Comparison of ENCODE assay signal across 22 cellular contexts in the genomic region with DNA sequence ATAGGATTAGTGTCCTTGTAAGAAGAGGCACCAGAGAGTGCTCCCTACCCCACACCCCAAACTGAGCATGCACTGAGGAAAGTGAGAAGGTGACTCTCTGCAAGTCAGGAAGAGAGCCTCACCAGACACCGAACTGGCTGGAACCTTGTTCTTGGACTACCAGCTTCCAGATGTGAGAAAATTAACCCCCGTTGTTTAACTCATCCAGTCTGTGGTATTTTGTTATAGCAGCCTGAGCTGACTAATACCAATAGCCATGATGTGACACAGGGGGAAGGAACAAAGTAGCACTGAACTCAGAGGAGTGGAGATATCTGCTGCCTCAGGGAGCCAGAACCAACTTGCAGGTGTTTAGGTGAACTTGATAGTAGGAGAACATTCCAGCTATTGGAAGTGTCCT.
DNase-seq lines count a peak whose midpoint lies in the region; ATAC-seq, FAIRE-seq and TF ChIP-seq lines count a peak whose summit lies in the region.
"Had no signal": no experiment of that assay in that cellular context is flagged by ENCODE, and none has a peak within 500 bp of the region (broad histone marks: within the 10 kb centered on the region; RNA-seq: fewer than 3 reads in every experiment).

No MANE protein-coding gene starts in this region.

- H2AFZ ChIP-seq in HepG2 (ENCODE audit: low read length): no peak overlapping the region

- H3K9me3 ChIP-seq in HepG2 (ENCODE audit: low read length) (no peaks in the 10 kb centered on the region), right lobe of liver (no peaks in the 10 kb centered on the region), BE2C (no peaks in the 10 kb centered on the region)
- H3K9me3 ChIP-seq: A549, BLaER1, Caco-2 had no signal

- TF ChIP-seq POLR2A in HepG2 (IDR thresholded peaks at IDR 0.05; ENCODE audit: insufficient read depth in 1 of 2, low read depth in 2 of 2, low read length in 2 of 2) (no peak), right lobe of liver (IDR thresholded peaks at IDR 0.05) (no peak)

- no peak overlapping the region for H3K27ac Mint-ChIP-seq in osteocyte (ENCODE audit: unreplicated experiment)
- peak overlapping the region; percentile 16 for H3K27ac Mint-ChIP-seq in stimulated activated effector memory CD8-positive, alpha-beta T cell treated with anti-CD3 and anti-CD28 coated beads, Interleukin-12 subunit alpha, Interleukin-12 subunit beta, amount 100 ng/mL, for 72 hours
- H3K27ac Mint-ChIP-seq in activated T-helper 17 cell treated with anti-CD3 and anti-CD28 coated beads, Interleukin-2, amount 50 U/mL, for 72 hours: no peak overlapping the region
- H3K27ac Mint-ChIP-seq: B cell; CD4-positive, alpha-beta T cell; CD8-positive, alpha-beta T cell had no signal

- H3K27me3 ChIP-seq in HepG2 (ENCODE audit: control insufficient read depth in 1 of 2, insufficient read depth in 2 of 2, low read length in 2 of 2) (no peaks in the 10 kb centered on the region), right lobe of liver (no peaks in the 10 kb centered on the region), BE2C (no peaks in the 10 kb centered on the region)
- H3K27me3 ChIP-seq: BLaER1 had no signal

- H3K4me1 Mint-ChIP-seq in osteocyte (ENCODE audit: unreplicated experiment): peaks cover under 1% of the 10 kb centered on the region
- no peaks in the 10 kb centered on the region for H3K4me1 Mint-ChIP-seq in stimulated activated effector memory CD8-positive, alpha-beta T cell treated with anti-CD3 and anti-CD28 coated beads, Interleukin-12 subunit alpha, Interleukin-12 subunit beta, amount 100 ng/mL, for 72 hours
- H3K4me1 Mint-ChIP-seq in activated T-helper 17 cell treated with anti-CD3 and anti-CD28 coated beads, Interleukin-2, amount 50 U/mL, for 72 hours: no peaks in the 10 kb centered on the region

- H3K4me2 ChIP-seq in HepG2 (ENCODE audit: low read depth, low read length): no peak overlapping the region
- H3K4me2 ChIP-seq: A549, BLaER1 had no signal

- no peak for ATAC-seq in HepG2
- ATAC-seq in right lobe of liver: no peak
- ATAC-seq in stimulated activated effector memory CD8-positive, alpha-beta T cell treated with anti-CD3 and anti-CD28 coated beads, Interleukin-12 subunit alpha, Interleukin-12 subunit beta, amount 100 ng/mL, for 72 hours: no peak
- ATAC-seq in activated T-helper 17 cell treated with anti-CD3 and anti-CD28 coated beads, Interleukin-2, amount 50 U/mL, for 72 hours (replicated peaks): no peak
- ATAC-seq: A549; CD8-positive, alpha-beta T cell had no signal

- H3K27ac ChIP-seq in HepG2 (ENCODE audit: extremely low read length, insufficient read depth, low read length): no peak overlapping the region
- no peak overlapping the region for H3K27ac ChIP-seq in right lobe of liver
- H3K27ac ChIP-seq: 22Rv1, A549, BLaER1 had no signal

- FAIRE-seq in HepG2 (lab: Jason Lieb, UNC): no peak
- FAIRE-seq: A549, D721Med, G401.6, GM12891, GM19239 had no signal

- no peak overlapping the region for H3K4me3 ChIP-seq in HepG2 (replicated peaks in 1 of 3; ENCODE audit: insufficient read depth in 1 of 3, low read depth in 2 of 3, low read length in 3 of 3)
- no peak overlapping the region for H3K4me3 ChIP-seq in right lobe of liver
- H3K4me3 ChIP-seq in BE2C (ENCODE audit: low read depth, low read length): no peak overlapping the region
- H3K4me3 ChIP-seq: A549, BLaER1 had no signal

- no peaks in the 10 kb centered on the region for H3K9me3 Mint-ChIP-seq in osteocyte (ENCODE audit: unreplicated experiment)
- no peaks in the 10 kb centered on the region for H3K9me3 Mint-ChIP-seq in stimulated activated effector memory CD8-positive, alpha-beta T cell treated with anti-CD3 and anti-CD28 coated beads, Interleukin-12 subunit alpha, Interleukin-12 subunit beta, amount 100 ng/mL, for 72 hours
- H3K9me3 Mint-ChIP-seq in activated T-helper 17 cell treated with anti-CD3 and anti-CD28 coated beads, Interleukin-2, amount 50 U/mL, for 72 hours: no peaks in the 10 kb centered on the region
- H3K9me3 Mint-ChIP-seq: CD4-positive, alpha-beta T cell; CD8-positive, alpha-beta T cell had no signal

- H3K4me1 ChIP-seq in HepG2 (ENCODE audit: insufficient read depth, low read length): peaks cover 30% of the 10 kb centered on the region
- H3K4me1 ChIP-seq in right lobe of liver: peaks cover 0 to 7% (median 0%) of the 10 kb centered on the region in 4 donors
- H3K4me1 ChIP-seq in BE2C: peaks cover 22% of the 10 kb centered on the region
- H3K4me1 ChIP-seq: Caco-2 had no signal

- BruUV-seq in HepG2 (replicated peaks; lab: Mats Ljungman, UMichigan): no TSS peak

- no peaks in the 10 kb centered on the region for H3K79me2 ChIP-seq in HepG2 (ENCODE audit: insufficient read depth, low read length)

- CTCF ChIA-PET in HepG2 (lab: Yijun Ruan, JAX; ENCODE audit: low intra/inter-chr PET ratio, low total read pairs): no interaction called here

- no peak for DNase-seq in HepG2 (ENCODE audit: low spot score)
- DNase-seq in right lobe of liver: no peak
- peak; percentile 11 for DNase-seq in osteocyte (ENCODE audit: extremely low spot score, unreplicated experiment)
- DNase-seq in stimulated activated effector memory CD8-positive, alpha-beta T cell treated with anti-CD3 and anti-CD28 coated beads, Interleukin-12 subunit alpha, Interleukin-12 subunit beta, amount 100 ng/mL, for 72 hours (ENCODE audit: low spot score in 2 of 2): no peak
- no peak for DNase-seq in BE2C
- DNase-seq: AML-193; C1 segment of cervical spinal cord; Caco-2; Calu3; CD4-positive, alpha-beta T cell; CD8-positive, alpha-beta T cell; DMS79 treated with DMSO at 0.1 percent for 48 hours; GF-D8 had no signal

- H3K36me3 ChIP-seq in HepG2 (replicated peaks in 1 of 2; ENCODE audit: control insufficient read depth in 1 of 2, insufficient read depth in 2 of 2, low read length in 2 of 2) (no peaks in the 10 kb centered on the region), right lobe of liver (no peaks in the 10 kb centered on the region), BE2C (no peaks in the 10 kb centered on the region)
- H3K36me3 ChIP-seq: BLaER1 had no signal

- no peaks in the 10 kb centered on the region for H3K36me3 Mint-ChIP-seq in osteocyte (ENCODE audit: unreplicated experiment)
- H3K36me3 Mint-ChIP-seq in stimulated activated effector memory CD8-positive, alpha-beta T cell treated with anti-CD3 and anti-CD28 coated beads, Interleukin-12 subunit alpha, Interleukin-12 subunit beta, amount 100 ng/mL, for 72 hours: no peaks in the 10 kb centered on the region
- no peaks in the 10 kb centered on the region for H3K36me3 Mint-ChIP-seq in activated T-helper 17 cell treated with anti-CD3 and anti-CD28 coated beads, Interleukin-2, amount 50 U/mL, for 72 hours (ENCODE audit: low read depth)
- H3K36me3 Mint-ChIP-seq: CD8-positive, alpha-beta T cell had no signal

- POLR2A ChIA-PET in HepG2 (lab: Yijun Ruan, JAX): interaction anchor here (1.1 kb wide), 1 partner anchor 195 kb away, joined by 3 read pairs; no protein-coding TSS in a partner anchor

- TF ChIP-seq EP300 in HepG2 (IDR thresholded peaks at IDR 0.05; ENCODE audit: low read depth in 2 of 2, low read length in 2 of 2): no peak
- TF ChIP-seq EP300 in HepG2 (CRISPR knock-in tag; IDR thresholded peaks at IDR 0.05; ENCODE audit: borderline replicate concordance): no peak

- H4K20me1 ChIP-seq in HepG2 (ENCODE audit: insufficient read depth, low read length): no peaks in the 10 kb centered on the region
- H4K20me1 ChIP-seq: BLaER1 had no signal

- no peak overlapping the region for H3K4me3 Mint-ChIP-seq in osteocyte (ENCODE audit: unreplicated experiment)
- no peak overlapping the region for H3K4me3 Mint-ChIP-seq in stimulated activated effector memory CD8-positive, alpha-beta T cell treated with anti-CD3 and anti-CD28 coated beads, Interleukin-12 subunit alpha, Interleukin-12 subunit beta, amount 100 ng/mL, for 72 hours
- no peak overlapping the region for H3K4me3 Mint-ChIP-seq in activated T-helper 17 cell treated with anti-CD3 and anti-CD28 coated beads, Interleukin-2, amount 50 U/mL, for 72 hours
- H3K4me3 Mint-ChIP-seq: B cell; CD4-positive, alpha-beta T cell; CD8-positive, alpha-beta T cell had no signal

- TF ChIP-seq RAD21 in HepG2 (CRISPR knock-in tag; IDR thresholded peaks at IDR 0.05): no peak

- in situ Hi-C loops in HepG2 (cut with HindIII; ENCODE audit: extremely low pct_ligation_motif_present, low pct_unique_long_range_greater_than_20kb): no loop called here

- TF ChIP-seq CTCF in HepG2 (CRISPR knock-in tag; IDR thresholded peaks at IDR 0.05) (no peak), right lobe of liver (IDR thresholded peaks at IDR 0.05) (no peak), osteocyte (IDR thresholded peaks at IDR 0.05) (no peak), BE2C (IDR thresholded peaks at IDR 0.05; ENCODE audit: low read depth, low read length) (no peak)

- 50% methylated on average over 2 of the region's 2 CpGs for WGBS in HepG2 (ENCODE audit: low lambda C conversion rate)
- WGBS in right lobe of liver (ENCODE audit: insufficient coverage, low coverage, low lambda C conversion rate, missing lambda C conversion rate): 82% methylated on average over 2 of the region's 2 CpGs

- peaks cover 1% of the 10 kb centered on the region for H3K27me3 Mint-ChIP-seq in osteocyte (ENCODE audit: unreplicated experiment)
- peaks cover 30% of the 10 kb centered on the region for H3K27me3 Mint-ChIP-seq in activated T-helper 17 cell treated with anti-CD3 and anti-CD28 coated beads, Interleukin-2, amount 50 U/mL, for 72 hours

- H3K9ac ChIP-seq in HepG2 (ENCODE audit: insufficient read depth, low read depth, low read length): no peak overlapping the region
- H3K9ac ChIP-seq: BLaER1 had no signal

- intact Hi-C loops in HepG2 (cut with micrococcal nuclease; ENCODE audit: unreplicated experiment): loop anchor here (10.0 kb wide), 1 partner anchor 121 kb away; no protein-coding TSS in a partner anchor
- intact Hi-C loops in right lobe of liver (cut with DNase I): no loop called here

TF ChIP-seq in HepG2, 621 proteins besides CTCF, POLR2A, EP300 and RAD21 (continues in another document):
- TF ChIP-seq ZNF775 (CRISPR knock-in tag; IDR thresholded peaks at IDR 0.05; ENCODE audit: borderline replicate concordance) (no peak), ASH2L (IDR thresholded peaks at IDR 0.05; ENCODE audit: insufficient read length, low read depth, low read length) (no peak), ZNF12 (CRISPR knock-in tag; IDR thresholded peaks at IDR 0.05) (peak; percentile 89)
